16 cellular contexts compared by ENCODE assay signal in the genomic region with DNA sequence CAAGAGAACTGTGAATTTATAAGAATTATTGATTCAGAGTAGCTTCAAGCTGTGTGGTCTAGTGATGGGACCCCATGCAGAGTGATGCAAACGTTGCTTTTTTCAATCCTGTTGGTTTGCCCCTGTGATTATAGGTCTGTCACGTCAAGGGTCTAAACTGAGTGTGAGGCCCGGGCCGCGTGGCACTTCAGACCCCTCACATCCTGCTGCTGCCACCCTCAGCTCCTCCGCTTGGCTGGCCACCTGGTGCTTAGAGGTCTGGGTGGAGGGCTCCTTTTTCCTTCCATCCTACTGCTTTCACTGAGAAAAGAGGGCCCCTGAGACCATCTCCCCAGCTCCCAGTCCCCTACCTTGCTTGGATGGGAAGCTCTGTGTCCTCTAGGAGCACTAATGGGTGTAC. TPM values are rescaled to one million over a fixed set of nuclear protein-coding genes. Genes with fewer than 3 reads are reported as not detected.
"Had no signal": no experiment of that assay in that cellular context is flagged by ENCODE, and none has a peak within 500 bp of the region (broad histone marks: within the 10 kb centered on the region; RNA-seq: fewer than 3 reads in every experiment).

No MANE protein-coding gene starts in this region.

- H2AFZ ChIP-seq: parathyroid adenoma had no signal

- H3K27me3 ChIP-seq: brain microvascular endothelial cell had no signal

- H3K27ac Mint-ChIP-seq: stimulated activated effector memory CD8-positive, alpha-beta T cell treated with anti-CD3 and anti-CD28 coated beads, Interleukin-12 subunit alpha, Interleukin-12 subunit beta, amount 100 ng/mL, for 72 hours had no signal

- H3K4me3 ChIP-seq: lower lobe of right lung had no signal

- H3K9me3 ChIP-seq: lower lobe of right lung, neutrophil had no signal

- H3K4me1 ChIP-seq: parathyroid adenoma had no signal

- ATAC-seq: left cardiac atrium, lower lobe of right lung had no signal

- H3K36me3 Mint-ChIP-seq: stimulated activated effector memory CD8-positive, alpha-beta T cell treated with anti-CD3 and anti-CD28 coated beads, Interleukin-12 subunit alpha, Interleukin-12 subunit beta, amount 100 ng/mL, for 72 hours had no signal

- H3K36me3 ChIP-seq: brain microvascular endothelial cell, lower lobe of right lung, neutrophil had no signal

- H3K9ac ChIP-seq: parathyroid adenoma had no signal

- DNase-seq: activated CD4-positive, alpha-beta T cell treated with anti-CD3 and anti-CD28 coated beads, Interleukin-2, amount 50 U/mL, for 48 hours; activated CD4-positive, CD25-positive, alpha-beta regulatory T cell treated with anti-CD3 and anti-CD28 coated beads, Interleukin-2, amount 50 U/mL, for 72 hours; anterior cingulate cortex; brain microvascular endothelial cell; cerebellar nuclear complex; effector CD8-positive, alpha-beta T cell; foreskin melanocyte; left cardiac atrium; lower lobe of right lung; midbrain; SW 1271; T-helper 9 cell had no signal

- H3K9me3 Mint-ChIP-seq: stimulated activated effector memory CD8-positive, alpha-beta T cell treated with anti-CD3 and anti-CD28 coated beads, Interleukin-12 subunit alpha, Interleukin-12 subunit beta, amount 100 ng/mL, for 72 hours had no signal

- H3K27ac ChIP-seq: brain microvascular endothelial cell, lower lobe of right lung, neutrophil, parathyroid adenoma had no signal

- H3K79me2 ChIP-seq: parathyroid adenoma had no signal

RNA-seq across cellular contexts. Expression of a gene that starts 12.0 kb away (rescaled TPM):
- total RNA-seq: ureter had no signal
